Comparison of ENCODE assay signal across 34 cellular contexts in the genomic region with DNA sequence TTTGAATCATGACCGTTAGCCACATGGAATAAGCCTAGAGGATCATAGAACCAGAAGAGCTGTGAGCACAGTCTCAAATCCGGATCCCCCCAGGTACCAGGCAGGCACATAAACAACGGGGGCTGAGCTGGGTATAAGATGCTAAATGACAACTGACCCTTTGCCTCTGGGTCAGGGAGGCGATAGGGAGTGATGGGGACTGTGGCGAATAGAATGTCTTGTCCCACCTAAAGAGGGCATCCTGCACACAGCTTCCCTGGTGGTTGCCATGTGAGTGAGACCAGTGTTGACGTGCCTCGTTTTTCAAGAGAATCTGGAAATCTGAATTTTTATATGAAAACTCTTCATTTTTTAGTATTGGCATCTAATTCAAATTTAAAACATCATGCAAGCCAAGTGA. TPM values are rescaled to one million over a fixed set of nuclear protein-coding genes. Genes with fewer than 3 reads are reported as not detected.
"Had no signal": no experiment of that assay in that cellular context is flagged by ENCODE, and none has a peak within 500 bp of the region (broad histone marks: within the 10 kb centered on the region; RNA-seq: fewer than 3 reads in every experiment).

No MANE protein-coding gene starts in this region.

- H3K36me3 ChIP-seq: neutrophil, ovary, spleen, suprapubic skin, tibial artery, transverse colon, upper lobe of right lung, uterus had no signal

- H3K9me3 ChIP-seq: neutrophil, ovary, psoas muscle, spleen, suprapubic skin, testis, tibial artery, transverse colon, upper lobe of right lung, uterus had no signal

- H2AFZ ChIP-seq: parathyroid adenoma had no signal

- ATAC-seq: naive thymus-derived CD8-positive, alpha-beta T cell; natural killer cell treated with Interleukin-12 subunit alpha and Interleukin-12 subunit beta and Interleukin-15 and Interleukin-18, amount 100 ng/mL, for 72 hours; psoas muscle; right cardiac atrium; sciatic nerve; stimulated activated memory B cell treated with anti-CD40 and anti-IgM and Interleukin-4, amounts not matched to agents 10 μg/mL and 1 μg/mL and 100 μg/mL, for 72 hours; stimulated activated naive CD8-positive, alpha-beta T cell treated with anti-CD3 and anti-CD28 coated beads, Interleukin-15, amount 100 ng/mL, for 72 hours; stimulated activated naive CD8-positive, alpha-beta T cell treated with anti-CD3 and anti-CD28 coated beads, Interleukin-15, Interleukin-2, amounts not matched to agents 100 U/mL and 50 U/mL, for 24 hours; upper lobe of right lung had no signal

- H3K4me3 ChIP-seq: ovary, psoas muscle, skin epidermis, smooth muscle cell, spleen, suprapubic skin, testis, tibial artery, transverse colon, upper lobe of right lung, uterus had no signal

- H3K4me1 ChIP-seq: parathyroid adenoma, psoas muscle, spleen, suprapubic skin, testis, tibial artery, transverse colon, upper lobe of right lung, uterus had no signal

- H3K27me3 ChIP-seq: neutrophil, ovary, suprapubic skin, testis, tibial artery, transverse colon, upper lobe of right lung, uterus had no signal

- H3K4me2 ChIP-seq: smooth muscle cell had no signal

- H3K9ac ChIP-seq: parathyroid adenoma had no signal

- DNase-seq: naive thymus-derived CD8-positive, alpha-beta T cell; nephron progenitor cell; nucleus accumbens; ovary; psoas muscle; right cardiac atrium; spleen; stimulated activated CD4-positive, alpha-beta T cell treated with anti-CD3 and anti-CD28 coated beads, Interleukin-12 subunit alpha, Interleukin-12 subunit beta, amount 100 ng/mL, for 4 hours; stimulated activated CD4-positive, alpha-beta T cell treated with anti-CD3 and anti-CD28 coated beads, Interleukin-1b, Interleukin-23, amount 100 ng/mL, for 48 hours; stimulated activated CD4-positive, alpha-beta T cell treated with anti-CD3 and anti-CD28 coated beads, Interleukin-4, amount 100 ng/mL, for 1 hour; stimulated activated CD4-positive, alpha-beta T cell treated with anti-CD3 and anti-CD28 coated beads, Interleukin-4, amount 100 ng/mL, for 4 hours; stimulated activated CD8-positive, alpha-beta memory T cell treated with anti-CD3 and anti-CD28 coated beads, Interleukin-4, amount 100 ng/mL, for 48 hours; stimulated activated naive CD4-positive, alpha-beta T cell; stimulated activated naive CD8-positive, alpha-beta T cell treated with anti-CD3 and anti-CD28 coated beads, Interleukin-15, amount 100 ng/mL, for 72 hours; stimulated activated naive CD8-positive, alpha-beta T cell treated with anti-CD3 and anti-CD28 coated beads, Interleukin-15, Interleukin-2, amounts not matched to agents 100 U/mL and 50 U/mL, for 24 hours; substantia nigra; testis; tibial artery; transverse colon; upper lobe of right lung; uterus had no signal

- H3K79me2 ChIP-seq: parathyroid adenoma had no signal

- H3K27ac ChIP-seq: neutrophil, ovary, parathyroid adenoma, psoas muscle, skin epidermis, spleen, suprapubic skin, testis, tibial artery, transverse colon, upper lobe of right lung, uterus had no signal

RNA-seq across cellular contexts. Expression of a gene that starts 33.6 kb away (rescaled TPM):
- total RNA-seq: naive thymus-derived CD8-positive, alpha-beta T cell; natural killer cell treated with Interleukin-12 subunit alpha and Interleukin-12 subunit beta and Interleukin-15 and Interleukin-18, amount 100 ng/mL, for 72 hours; neural crest cell; omental fat pad; ovary; progenitor cell of endocrine pancreas; psoas muscle; renal cortical epithelial cell; right cardiac atrium; sciatic nerve; smooth muscle cell; spleen; suprapubic skin; upper lobe of right lung; urinary bladder; uterus had no signal
- polyA plus RNA-seq: naive thymus-derived CD8-positive, alpha-beta T cell; psoas muscle; right cardiac atrium had no signal

RNA-seq across cellular contexts. Expression of a gene that starts 56.9 kb away (rescaled TPM):
- total RNA-seq: naive thymus-derived CD8-positive, alpha-beta T cell; natural killer cell treated with Interleukin-12 subunit alpha and Interleukin-12 subunit beta and Interleukin-15 and Interleukin-18, amount 100 ng/mL, for 72 hours; neural crest cell; omental fat pad; psoas muscle; renal cortical epithelial cell; sciatic nerve; upper lobe of right lung had no signal
- polyA plus RNA-seq: naive thymus-derived CD8-positive, alpha-beta T cell; urinary bladder had no signal
